In the genomic region with DNA sequence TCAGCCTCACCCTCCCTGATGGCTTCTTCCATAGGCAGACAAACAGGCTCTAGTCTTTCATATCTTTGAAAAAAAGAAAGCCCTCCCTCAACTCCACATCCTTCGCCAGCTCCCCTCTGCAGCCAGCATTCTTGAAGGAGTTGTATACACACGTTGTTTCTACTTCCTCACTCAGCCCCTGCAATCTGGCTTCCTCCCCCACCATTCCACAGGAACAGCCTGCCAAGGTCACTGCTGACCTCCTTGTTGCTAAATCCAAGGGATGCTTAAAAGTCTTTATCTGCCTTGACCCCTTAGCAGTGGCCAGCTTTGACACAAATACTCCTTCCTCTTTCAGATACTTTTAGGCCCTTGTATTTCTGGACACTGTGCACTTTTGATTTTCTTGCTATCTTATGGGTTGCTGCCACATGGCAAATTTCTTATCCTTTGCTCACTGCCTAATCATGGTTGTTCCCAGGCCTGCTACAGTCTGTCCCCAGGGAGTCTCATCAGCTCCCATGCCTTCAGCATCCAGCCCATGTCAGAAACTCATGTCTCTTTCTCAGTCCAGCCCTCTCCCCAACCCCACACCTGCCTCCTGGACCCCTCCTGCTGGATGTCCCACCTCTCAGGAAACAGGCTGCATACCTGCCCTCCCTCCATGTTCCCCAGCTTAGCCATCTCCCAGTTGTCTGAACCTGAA, we compare ENCODE assay signal across 9 cellular contexts. TPM values are rescaled to one million over a fixed set of nuclear protein-coding genes. Genes with fewer than 3 reads are reported as not detected.
DNase-seq lines count a peak whose midpoint lies in the region; ATAC-seq and TF ChIP-seq lines count a peak whose summit lies in the region.
"Had no signal": no experiment of that assay in that cellular context is flagged by ENCODE, and none has a peak within 500 bp of the region (broad histone marks: within the 10 kb centered on the region; RNA-seq: fewer than 3 reads in every experiment).

No MANE protein-coding gene starts in this region.

- intact Hi-C loops in dorsolateral prefrontal cortex (cut with DNase I), result no loop called here

- peaks cover 37% of the 10 kb centered on the region for H3K4me1 ChIP-seq in ACC112 (ENCODE audit: control insufficient read depth, insufficient read depth, low read length, unreplicated experiment)
- H3K4me1 ChIP-seq in Loucy (ENCODE audit: insufficient read depth, low read length, poor library complexity, severe bottlenecking), result peaks cover 32% of the 10 kb centered on the region
- peaks cover 20% of the 10 kb centered on the region for H3K4me1 ChIP-seq in muscle layer of colon (ENCODE audit: insufficient read depth, low read length)

- no peak for ATAC-seq in GM21360 (IDR thresholded peaks at IDR 0.05; ENCODE audit: unreplicated experiment)
- ATAC-seq in HG03432 (IDR thresholded peaks at IDR 0.05; ENCODE audit: unreplicated experiment), result no peak

- no peaks in the 10 kb centered on the region for H3K79me2 ChIP-seq in ACC112 (ENCODE audit: control insufficient read depth, insufficient read depth, low read length, unreplicated experiment)
- H3K79me2 ChIP-seq in Loucy (ENCODE audit: insufficient read depth, low read length), result no peaks in the 10 kb centered on the region

- H3K9ac ChIP-seq in Loucy (ENCODE audit: low read depth, low read length, poor library complexity, severe bottlenecking) (peak overlapping the region; percentile 23), muscle layer of colon (ENCODE audit: low read length) (no peak overlapping the region)

- H3K36me3 ChIP-seq in ACC112 (ENCODE audit: insufficient read depth, low read length) (no peaks in the 10 kb centered on the region), Loucy (ENCODE audit: insufficient read depth, low read length) (no peaks in the 10 kb centered on the region), muscle layer of colon (ENCODE audit: insufficient read depth, low read length) (peaks cover 6% of the 10 kb centered on the region)

- TF ChIP-seq CTCF in Loucy (conservative IDR thresholded peaks at IDR 0.05; ENCODE audit: low read length) (no peak), dorsolateral prefrontal cortex (IDR thresholded peaks at IDR 0.05 in 54 of 56, conservative IDR thresholded peaks at IDR 0.05 in 2 of 56; ENCODE audit: low read depth in 1 of 56, partially characterized antibody in 56 of 56) (no peak)

- no peaks in the 10 kb centered on the region for H3F3A ChIP-seq in Loucy (ENCODE audit: low read depth)

- H3K9me3 ChIP-seq in Loucy (ENCODE audit: insufficient read depth, low read depth, low read length) (no peaks in the 10 kb centered on the region), muscle layer of colon (ENCODE audit: low read length) (no peaks in the 10 kb centered on the region)

- no peaks in the 10 kb centered on the region for H4K20me1 ChIP-seq in Loucy (ENCODE audit: insufficient read depth, low read length, poor library complexity, severe bottlenecking)

- DNase-seq in dorsolateral prefrontal cortex, result no peak
- no peak for DNase-seq in NCI-H1417 (lab: John Stamatoyannopoulos, UW)
- no peak for DNase-seq in SHP77 (lab: John Stamatoyannopoulos, UW)
- DNase-seq: Calu3 had no signal

- H3K4me3 ChIP-seq in ACC112 (ENCODE audit: low read depth, low read length) (no peak overlapping the region; the same call in 1 of the 2 replicates), Loucy (ENCODE audit: low read length, poor library complexity, severe bottlenecking) (no peak overlapping the region), dorsolateral prefrontal cortex (no peak overlapping the region), muscle layer of colon (ENCODE audit: low read depth in 1 of 2, low read length in 2 of 2) (no peak overlapping the region)

- no peaks in the 10 kb centered on the region for H3K27me3 ChIP-seq in ACC112 (ENCODE audit: insufficient read depth, low read length)
- H3K27me3 ChIP-seq in Loucy (ENCODE audit: insufficient read depth, low read length, poor library complexity, severe bottlenecking), result no peaks in the 10 kb centered on the region
- no peaks in the 10 kb centered on the region for H3K27me3 ChIP-seq in dorsolateral prefrontal cortex
- H3K27me3 ChIP-seq in muscle layer of colon (ENCODE audit: control insufficient read depth in 1 of 2, insufficient read depth in 2 of 2, low read length in 2 of 2), result no peaks in the 10 kb centered on the region

- H3K27ac ChIP-seq in ACC112 (ENCODE audit: low read depth, low read length) (peak overlapping the region; percentile 41), dorsolateral prefrontal cortex (peak overlapping the region in 54 of 59 donors; percentile 28 to 99 (median 98)), muscle layer of colon (ENCODE audit: low read depth, low read length) (peak overlapping the region; percentile 14)

- H3K9me2 ChIP-seq in Loucy (replicated peaks; ENCODE audit: low read depth, low read length), result no peaks in the 10 kb centered on the region

- H3K4me2 ChIP-seq in Loucy (ENCODE audit: low read depth, low read length, poor library complexity, severe bottlenecking), result no peak overlapping the region

- H2AFZ ChIP-seq in ACC112 (ENCODE audit: low read length, unreplicated experiment) (no peak overlapping the region), Loucy (ENCODE audit: low read length) (no peak overlapping the region)

RNA-seq across cellular contexts. Expression of a gene that starts 8.3 kb away (rescaled TPM):
- 10 to 100 TPM in 59 of 120 experiments, 1 to 10 TPM in 61; 4.0 to 24.0 (median 9.9) TPM for total RNA-seq in dorsolateral prefrontal cortex

RNA-seq across cellular contexts. Expression of a gene that starts 8.3 kb away (rescaled TPM):
- 10 to 100 TPM in 8 of 120 experiments, 1 to 10 TPM in 111, not detected in 1; 1.2 to 16.0 (median 5.1) TPM for total RNA-seq in dorsolateral prefrontal cortex

RNA-seq across cellular contexts. Expression of a gene that starts 18.0 kb away (rescaled TPM):
- total RNA-seq in dorsolateral prefrontal cortex, result 100 to 1,000 TPM in 117 of 120 experiments, 10 to 100 TPM in 3; 90.1 to 633 (median 196) TPM

RNA-seq across cellular contexts. Expression of a gene that starts 40.2 kb away (rescaled TPM):
- 100 to 1,000 TPM in 79 of 120 experiments, 10 to 100 TPM in 41; 87.5 to 123 (median 103) TPM for total RNA-seq in dorsolateral prefrontal cortex

Comparison
In these comparisons a context has a peak if more than half of its experiments do, and no peak if none do; other contexts are left out.
1. H3K27ac ChIP-seq: peak in every context shown above with its lines; median percentile 98 in dorsolateral prefrontal cortex; 41 in ACC112; 14 in muscle layer of colon.